Comparison of ENCODE assay signal across 20 cellular contexts in the genomic region with DNA sequence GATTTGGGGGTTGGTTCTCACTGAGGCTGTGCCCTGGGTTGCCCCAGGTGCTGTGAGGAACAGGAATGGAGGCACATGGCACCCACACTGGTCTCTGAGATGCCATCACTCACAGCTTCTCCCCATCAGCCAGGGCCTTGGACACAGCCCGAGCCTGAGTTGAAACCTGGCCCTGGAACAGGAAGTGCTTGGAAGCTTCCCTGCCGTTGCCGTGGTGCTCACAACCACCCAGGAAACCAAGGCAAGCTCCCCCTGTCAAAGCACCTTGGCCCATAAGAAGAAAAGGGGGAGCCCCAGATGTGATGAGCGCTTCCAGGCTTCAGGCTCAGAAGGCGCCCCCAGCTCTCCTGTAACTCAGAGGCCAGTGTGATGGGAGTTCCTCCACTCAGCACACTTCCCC. TPM values are rescaled to one million over a fixed set of nuclear protein-coding genes. Genes with fewer than 3 reads are reported as not detected.
DNase-seq lines count a peak whose midpoint lies in the region; ATAC-seq, FAIRE-seq and TF ChIP-seq lines count a peak whose summit lies in the region.
"Had no signal": no experiment of that assay in that cellular context is flagged by ENCODE, and none has a peak within 500 bp of the region (broad histone marks: within the 10 kb centered on the region; RNA-seq: fewer than 3 reads in every experiment).

A gene (plus strand): TSS at position 221 of the 400 bp plus-strand sequence. CDS start 3,786 bp downstream, outside the sequence.

- H3K27me3 ChIP-seq in BLaER1 treated with 17β-estradiol and CSF1 and Interleukin-3, amounts not matched to agents 10 nM and 100 nM = no peaks in the 10 kb centered on the region
- H3K27me3 ChIP-seq in RWPE2 (ENCODE audit: insufficient read depth, poor library complexity, severe bottlenecking) = no peaks in the 10 kb centered on the region
- H3K27me3 ChIP-seq in sigmoid colon = no peaks in the 10 kb centered on the region
- no peaks in the 10 kb centered on the region for H3K27me3 ChIP-seq in right lobe of liver

- TF ChIP-seq CTCF in RWPE2 (IDR thresholded peaks at IDR 0.05; ENCODE audit: poor library complexity, severe bottlenecking) (no peak), kidney (IDR thresholded peaks at IDR 0.05; ENCODE audit: borderline replicate concordance, extremely low read depth, insufficient read depth) (no peak), sigmoid colon (IDR thresholded peaks at IDR 0.05) (no peak), right lobe of liver (IDR thresholded peaks at IDR 0.05) (no peak)

- WGBS in sigmoid colon, 2 donors = 59 to 67% methylated on average over 5 of the region's 5 CpGs
- WGBS in right lobe of liver (ENCODE audit: insufficient coverage, low coverage, low lambda C conversion rate, missing lambda C conversion rate) = 60% methylated on average over 2 of the region's 5 CpGs

- no peak for FAIRE-seq in kidney (lab: Jason Lieb, UNC)
- FAIRE-seq: GM12878, GM18507 had no signal

- peak within 1 kb of the TSS in 6 of 11 experiments; percentile 8 to 36 (median 16); a peak in 4 of 22 replicates for H3K4me2 ChIP-seq in BLaER1 treated with 17β-estradiol and CSF1 and Interleukin-3, amounts not matched to agents 10 nM and 100 nM

- H4K20me1 ChIP-seq in BLaER1 treated with 17β-estradiol and CSF1 and Interleukin-3, amounts not matched to agents 10 nM and 100 nM = no peaks in the 10 kb centered on the region

- H3K9me3 ChIP-seq in BLaER1 treated with 17β-estradiol and CSF1 and Interleukin-3, amounts not matched to agents 10 nM and 100 nM (replicated peaks in 1 of 11) = no peaks in the 10 kb centered on the region
- H3K9me3 ChIP-seq in RWPE2 (ENCODE audit: severe bottlenecking) (no peaks in the 10 kb centered on the region), kidney (ENCODE audit: control insufficient read depth in 1 of 2, low read length in 2 of 2) (no peaks in the 10 kb centered on the region), sigmoid colon (no peaks in the 10 kb centered on the region), right lobe of liver (no peaks in the 10 kb centered on the region)

- ATAC-seq in RWPE2 (ENCODE audit: low read depth) = no peak
- no peak for ATAC-seq in HG02798 (IDR thresholded peaks at IDR 0.05; ENCODE audit: poor library complexity, unreplicated experiment)
- ATAC-seq in HG03135 (IDR thresholded peaks at IDR 0.05; ENCODE audit: unreplicated experiment) = no peak
- no peak for ATAC-seq in right lobe of liver
- ATAC-seq: GM12878 had no signal

- H3K4me1 ChIP-seq in BLaER1 treated with 17β-estradiol and CSF1 and Interleukin-3, amounts not matched to agents 10 nM and 100 nM = peaks cover 0 to 12% (median 6%) of the 10 kb centered on the region in 10 experiments; a peak in 10 of 20 replicates
- H3K4me1 ChIP-seq in RWPE2 (ENCODE audit: insufficient read depth, poor library complexity, severe bottlenecking) (no peaks in the 10 kb centered on the region), kidney (ENCODE audit: control insufficient read depth in 1 of 2, insufficient read depth in 1 of 2, low read depth in 1 of 2, low read length in 2 of 2) (no peaks in the 10 kb centered on the region), sigmoid colon (no peaks in the 10 kb centered on the region), right lobe of liver (no peaks in the 10 kb centered on the region)

- peak; percentile 22 for DNase-seq in RWPE2 (ENCODE audit: low spot score)
- DNase-seq in kidney = peak; percentile 39
- DNase-seq in sigmoid colon = peak; percentile 33
- no peak for DNase-seq in activated CD4-positive, CD25-positive, alpha-beta regulatory T cell treated with anti-CD3 and anti-CD28 coated beads, Interleukin-2, amount 50 U/mL, for 72 hours
- DNase-seq in right lobe of liver = no peak
- DNase-seq: Calu3; CD4-positive, CD25-positive, alpha-beta regulatory T cell; DMS79; GM23248; H7 had no signal

- H3K27ac ChIP-seq in BLaER1 treated with 17β-estradiol and CSF1 and Interleukin-3, amounts not matched to agents 10 nM and 100 nM = no peak within 1 kb of the TSS
- no peak within 1 kb of the TSS for H3K27ac ChIP-seq in RWPE2 (ENCODE audit: poor library complexity, severe bottlenecking)
- H3K27ac ChIP-seq in kidney (ENCODE audit: low read depth in 2 of 2, low read length in 2 of 2) = no peak within 1 kb of the TSS
- no peak within 1 kb of the TSS for H3K27ac ChIP-seq in sigmoid colon
- H3K27ac ChIP-seq in right lobe of liver = no peak within 1 kb of the TSS
- H3K27ac ChIP-seq: GM23248 had no signal

- intact Hi-C loops in kidney (cut with DNase I) (no loop called here), sigmoid colon (cut with DNase I) (no loop called here), right lobe of liver (cut with DNase I) (loop anchor here in 1 of 2 donors (10.0 kb wide), 1 partner anchor 136 kb away; no protein-coding TSS in a partner anchor)

- TF ChIP-seq EP300 in sigmoid colon (IDR thresholded peaks at IDR 0.05) = no peak

- H3K4me3 ChIP-seq in BLaER1 treated with 17β-estradiol and CSF1 and Interleukin-3, amounts not matched to agents 10 nM and 100 nM = no peak within 1 kb of the TSS
- H3K4me3 ChIP-seq in RWPE2 (ENCODE audit: severe bottlenecking) (no peak within 1 kb of the TSS), kidney (ENCODE audit: low read length in 2 of 2) (no peak within 1 kb of the TSS), sigmoid colon (no peak within 1 kb of the TSS), right lobe of liver (no peak within 1 kb of the TSS)
- H3K4me3 ChIP-seq: GM12878, GM23248 had no signal

- no peak within 1 kb of the TSS for H3K9ac ChIP-seq in BLaER1 treated with 17β-estradiol and CSF1 and Interleukin-3, amounts not matched to agents 10 nM and 100 nM
- H3K9ac ChIP-seq in kidney (ENCODE audit: low read length in 2 of 2) = no peak within 1 kb of the TSS
- H3K9ac ChIP-seq: GM23248 had no signal

- TF ChIP-seq POLR2A in sigmoid colon (IDR thresholded peaks at IDR 0.05) = no peak
- no peak for TF ChIP-seq POLR2A in right lobe of liver (IDR thresholded peaks at IDR 0.05)

- H3K36me3 ChIP-seq in BLaER1 treated with 17β-estradiol and CSF1 and Interleukin-3, amounts not matched to agents 10 nM and 100 nM = no peaks in the 10 kb centered on the region
- H3K36me3 ChIP-seq in RWPE2 (ENCODE audit: low read depth) (no peaks in the 10 kb centered on the region), kidney (ENCODE audit: control insufficient read depth in 1 of 2, insufficient read depth in 2 of 2, low read length in 2 of 2) (peaks cover 0 to 2% of the 10 kb centered on the region in 2 donors), sigmoid colon (peaks cover 0 to 38% (median 4%) of the 10 kb centered on the region in 4 donors), right lobe of liver (no peaks in the 10 kb centered on the region)

RNA-seq across cellular contexts. Expression of the gene that starts here (rescaled TPM):
- total RNA-seq in kidney = 1.2 TPM
- 0.34 TPM for polyA plus RNA-seq in kidney (ENCODE audit: insufficient read depth, low read depth, low replicate concordance)
- under 1 TPM in 2 of 4 donors, not detected in 2; 0.54 to 0.55 TPM for total RNA-seq in sigmoid colon
- under 1 TPM in 1 of 3 donors, not detected in 2; 0.12 TPM for polyA plus RNA-seq in sigmoid colon
- total RNA-seq in right lobe of liver = 1 to 10 TPM in 5 of 6 experiments, under 1 TPM in 1; 0.98 to 3.0 (median 2.0) TPM
- total RNA-seq: A673; CD4-positive, CD25-positive, alpha-beta regulatory T cell; G401; GM12878; GM23248; HT1080 had no signal
- polyA plus RNA-seq: BJ, GM23248, IgD-negative memory B cell had no signal

Comparison
In these comparisons a context has a peak if more than half of its experiments do, and no peak if none do; other contexts are left out.
1. Peak in DNase-seq in sigmoid colon; RNA of the gene not detected or under 1 TPM.
2. DNase-seq: peak in RWPE2 (single experiment) and kidney (single experiment); none in activated CD4-positive, CD25-positive, alpha-beta regulatory T cell treated with anti-CD3 and anti-CD28 coated beads, Interleukin-2, amount 50 U/mL, for 72 hours (single experiment) and right lobe of liver (0 of 3).